In genomic region chr5:22965960-22966359, GRCh38 we compare ENCODE assay signal across 30 cellular contexts.
A peak's percentile ranks its signal among the peaks of the same experiment; 100 is the strongest.
DNase-seq lines count a peak whose midpoint lies in the region; ATAC-seq and TF ChIP-seq lines count a peak whose summit lies in the region.
"Had no signal": no experiment of that assay in that cellular context is flagged by ENCODE, and none has a peak within 500 bp of the region (broad histone marks: within the 10 kb centered on the region; RNA-seq: fewer than 3 reads in every experiment).

No MANE protein-coding gene starts in this region.

- POLR2A ChIA-PET in RWPE1 (lab: Yijun Ruan, JAX; ENCODE audit: low non-redundant PET): no interaction called here

- TF ChIP-seq CTCF in RWPE1 (conservative IDR thresholded peaks at IDR 0.05; ENCODE audit: low read depth): no peak

- DNase-seq in SKM-1 treated with dmso at 0.1 percent for 144 hours (lab: John Stamatoyannopoulos, UW; ENCODE audit: unreplicated experiment) (peak; percentile 9), SKM-1 (lab: John Stamatoyannopoulos, UW; ENCODE audit: unreplicated experiment) (no peak), SIG-M5 (lab: John Stamatoyannopoulos, UW) (peak; percentile 10), HuH-7.5 (ENCODE audit: low spot score) (no peak), RWPE1 (ENCODE audit: low spot score) (no peak), hypothalamus (lab: John Stamatoyannopoulos, UW) (no peak), OCI-M2 (lab: John Stamatoyannopoulos, UW; ENCODE audit: unreplicated experiment) (no peak)
- DNase-seq: activated CD4-positive, alpha-beta T cell treated with anti-CD3 and anti-CD28 coated beads, Interleukin-2, amount 50 U/mL, for 48 hours; activated CD4-positive, CD25-positive, alpha-beta regulatory T cell treated with anti-CD3 and anti-CD28 coated beads, Interleukin-2, amount 50 U/mL, for 72 hours; activated naive CD4-positive, alpha-beta T cell treated with anti-CD3 and anti-CD28 coated beads for 36 hours; adrenal gland; CD4-positive, alpha-beta T cell; central memory CD4-positive, alpha-beta T cell; cortex of kidney; DND-41; effector memory CD8-positive, alpha-beta T cell; erythroblast; GF-D8; H9; immature natural killer cell; left colon; NCI-H1092 treated with DMSO at 0.1 percent for 48 hours; NCI-H1930; NCI-H524; stimulated activated CD4-positive, alpha-beta T cell treated with anti-CD3 and anti-CD28 coated beads, Interleukin-15, amount 100 ng/mL, for 24 hours; stimulated activated CD4-positive, alpha-beta T cell treated with anti-CD3 and anti-CD28 coated beads, Interleukin-4, amount 100 ng/mL, for 4 hours; upper lobe of right lung had no signal

- H3K27ac ChIP-seq in RWPE1: no peak overlapping the region
- H3K27ac ChIP-seq: adrenal gland, SJSA1, suprapubic skin, upper lobe of right lung had no signal

- ATAC-seq in HG03103 (IDR thresholded peaks at IDR 0.05; ENCODE audit: low read depth, unreplicated experiment): peak; percentile 78
- ATAC-seq: effector memory CD8-positive, alpha-beta T cell; left colon; upper lobe of right lung had no signal

- CTCF ChIA-PET in RWPE1 (lab: Yijun Ruan, JAX): no interaction called here

Comparison
In these comparisons a context has a peak if more than half of its experiments do, and no peak if none do; other contexts are left out.
1. DNase-seq: peak in SKM-1 treated with dmso at 0.1 percent for 144 hours (single experiment) and SIG-M5 (single experiment); none in SKM-1 (single experiment), HuH-7.5 (single experiment), RWPE1 (single experiment), hypothalamus (0 of 51) and OCI-M2 (single experiment).